In genomic region chr7:82443801-82444219, GRCh38 we compare ENCODE assay signal across 8 cellular contexts. TPM values are rescaled to one million over a fixed set of nuclear protein-coding genes. Genes with fewer than 3 reads are reported as not detected.
DNase-seq lines count a peak whose midpoint lies in the region; ATAC-seq, FAIRE-seq and TF ChIP-seq lines count a peak whose summit lies in the region.

No MANE protein-coding gene starts in this region.

- peaks cover 30% of the 10 kb centered on the region for H3K4me1 Mint-ChIP-seq in GM23338
- H3K4me1 Mint-ChIP-seq in astrocyte (ENCODE audit: low read depth, unreplicated experiment) = peaks cover 8% of the 10 kb centered on the region
- peaks cover 8% of the 10 kb centered on the region for H3K4me1 Mint-ChIP-seq in progenitor cell of endocrine pancreas (ENCODE audit: low read depth)

- peak overlapping the region; percentile 94 for H3K9ac ChIP-seq in astrocyte (ENCODE audit: low read length)

- H2AFZ ChIP-seq in GM23338 (peak overlapping the region; percentile 29; the same call in 1 of the 2 replicates), astrocyte (ENCODE audit: low read depth, low read length) (peak overlapping the region; percentile 88)

- no peaks in the 10 kb centered on the region for H3K9me3 ChIP-seq in astrocyte (ENCODE audit: insufficient read depth, low read depth, low read length)

- TF ChIP-seq CTCF in AG09309 (IDR thresholded peaks at IDR 0.05; ENCODE audit: control insufficient read depth, insufficient read depth, low read depth, low read length, missing control alignments) (no peak), GM23338 (conservative IDR thresholded peaks at IDR 0.05; ENCODE audit: low read depth in 2 of 2) (no peak), astrocyte (IDR thresholded peaks at IDR 0.05; ENCODE audit: insufficient read depth, low read depth, low read length) (no peak), progenitor cell of endocrine pancreas (IDR thresholded peaks at IDR 0.05; ENCODE audit: unreplicated experiment) (no peak)

- H3K9me2 ChIP-seq in GM23338 (ENCODE audit: insufficient read depth) = no peaks in the 10 kb centered on the region

- H3K27me3 Mint-ChIP-seq in GM23338 (ENCODE audit: insufficient read depth, low read depth, poor library complexity) = peaks cover 7% of the 10 kb centered on the region
- no peaks in the 10 kb centered on the region for H3K27me3 Mint-ChIP-seq in astrocyte (ENCODE audit: low read depth, unreplicated experiment)
- peaks cover 27% of the 10 kb centered on the region for H3K27me3 Mint-ChIP-seq in progenitor cell of endocrine pancreas

- H3K4me3 ChIP-seq in AG09309 (ENCODE audit: control insufficient read depth, low read depth, low read length) (peak overlapping the region; percentile 74), GM23338 (peak overlapping the region; percentile 63), astrocyte (ENCODE audit: insufficient read depth, low read depth, low read length) (peak overlapping the region; percentile 86)

- peak overlapping the region; percentile 92 for H3K27ac Mint-ChIP-seq in GM23338
- no peak overlapping the region for H3K27ac Mint-ChIP-seq in astrocyte (ENCODE audit: unreplicated experiment)
- peak overlapping the region; percentile 89 for H3K27ac Mint-ChIP-seq in progenitor cell of endocrine pancreas

- no peaks in the 10 kb centered on the region for H3K36me3 ChIP-seq in GM23338 (ENCODE audit: insufficient read depth)
- H3K36me3 ChIP-seq in astrocyte (ENCODE audit: insufficient read depth, low read length) = no peaks in the 10 kb centered on the region

- peak overlapping the region; percentile 77 for H3K4me2 ChIP-seq in GM23338
- H3K4me2 ChIP-seq in astrocyte (ENCODE audit: low read length) = peak overlapping the region; percentile 95

- ATAC-seq in GM23338 = peak; percentile 78
- ATAC-seq in HG02623 (IDR thresholded peaks at IDR 0.05; ENCODE audit: unreplicated experiment) = no peak

- H3K4me1 ChIP-seq in GM23338 (ENCODE audit: insufficient read depth) (peaks cover 37% of the 10 kb centered on the region), astrocyte (ENCODE audit: insufficient read depth, low read length) (peaks cover 11% of the 10 kb centered on the region)

- peak overlapping the region; percentile 91 for H3K4me3 Mint-ChIP-seq in GM23338
- peak overlapping the region; percentile 88 for H3K4me3 Mint-ChIP-seq in astrocyte (ENCODE audit: unreplicated experiment)
- peak overlapping the region; percentile 88 for H3K4me3 Mint-ChIP-seq in progenitor cell of endocrine pancreas (ENCODE audit: low read depth)

- H3K36me3 Mint-ChIP-seq in GM23338 (ENCODE audit: low read depth) = no peaks in the 10 kb centered on the region; the same call in 2 of the 3 replicates
- H3K36me3 Mint-ChIP-seq in astrocyte (ENCODE audit: low read depth, unreplicated experiment) = no peaks in the 10 kb centered on the region
- H3K36me3 Mint-ChIP-seq in progenitor cell of endocrine pancreas (ENCODE audit: insufficient read depth) = no peaks in the 10 kb centered on the region

- H3K27me3 ChIP-seq in GM23338 (ENCODE audit: insufficient read depth) (peaks cover 23% of the 10 kb centered on the region), astrocyte (ENCODE audit: insufficient read depth, low read length) (no peaks in the 10 kb centered on the region)

- H3K79me2 ChIP-seq in GM23338 (replicated peaks; ENCODE audit: insufficient read depth) (peaks cover 24% of the 10 kb centered on the region), astrocyte (ENCODE audit: insufficient read depth, low read length) (peaks cover 42% of the 10 kb centered on the region)

- H3K9me3 Mint-ChIP-seq in GM23338 = no peaks in the 10 kb centered on the region
- H3K9me3 Mint-ChIP-seq in astrocyte (ENCODE audit: unreplicated experiment) = no peaks in the 10 kb centered on the region
- no peaks in the 10 kb centered on the region for H3K9me3 Mint-ChIP-seq in progenitor cell of endocrine pancreas (ENCODE audit: low read depth)

- H4K20me1 ChIP-seq in GM23338 (replicated peaks; ENCODE audit: insufficient read depth) (no peaks in the 10 kb centered on the region), astrocyte (ENCODE audit: insufficient read depth, low read length) (peaks cover 7% of the 10 kb centered on the region)

- 0 out of 2 replicates have a peak, but pooled peaks cover 4% of the 10 kb centered on the region for H3F3A ChIP-seq in GM23338 (replicated peaks; ENCODE audit: low read depth)

- DNase-seq in AG09309 (ENCODE audit: low read depth) (peak; percentile 65), GM23338 (ENCODE audit: low spot score) (peak; percentile 85), NCI-H345 (lab: John Stamatoyannopoulos, UW) (peak; percentile 94), astrocyte (ENCODE audit: low read depth) (peak; percentile 86), hippocampal formation (lab: John Stamatoyannopoulos, UW) (peak; percentile 77 to 84), progenitor cell of endocrine pancreas (ENCODE audit: low spot score, unreplicated experiment) (no peak), CD1c-positive myeloid dendritic cell (ENCODE audit: extremely low spot score) (no peak)

- H3K27ac ChIP-seq in GM23338 (ENCODE audit: low read depth) (no peak overlapping the region), astrocyte (ENCODE audit: low read depth, low read length) (peak overlapping the region; percentile 83)

- FAIRE-seq in astrocyte (lab: Jason Lieb, UNC) = no peak

TF ChIP-seq in GM23338, 12 proteins besides CTCF, POLR2A, EP300 and RAD21:
- no peak for TF ChIP-seq REST (IDR thresholded peaks at IDR 0.05; ENCODE audit: unreplicated experiment)

RNA-seq across cellular contexts. Expression of gene CACNA2D1, which starts 0.2 kb away (rescaled TPM):
- 20.4 and 33.7 TPM in 2 replicates for total RNA-seq in GM23338 (2014; rRNA removed; shearing (Covaris generic))
- 5.5 and 7.0 TPM in 2 replicates for polyA plus RNA-seq in GM23338 (2016; fragmentation: Nextera tagmentation; extraction: Ambion mirVana)
- total RNA-seq in astrocyte (53.4 and 65.4 TPM in 2 replicates), progenitor cell of endocrine pancreas (25.1 and 27.4 TPM in 2 replicates)

Comparison
In these comparisons a context has a peak if more than half of its experiments do, and no peak if none do; other contexts are left out.
1. DNase-seq: peak in AG09309 (single experiment), GM23338 (single experiment), NCI-H345 (single experiment), astrocyte (single experiment) and hippocampal formation (2 of 2); none in progenitor cell of endocrine pancreas (single experiment) and CD1c-positive myeloid dendritic cell (single experiment).
2. Peak in every context shown above with its lines, with median percentiles within 50 percentile points of each other: H3K4me3 ChIP-seq and H3K4me3 Mint-ChIP-seq.